Comparison of ENCODE assay signal across 8 cellular contexts in the genomic region with DNA sequence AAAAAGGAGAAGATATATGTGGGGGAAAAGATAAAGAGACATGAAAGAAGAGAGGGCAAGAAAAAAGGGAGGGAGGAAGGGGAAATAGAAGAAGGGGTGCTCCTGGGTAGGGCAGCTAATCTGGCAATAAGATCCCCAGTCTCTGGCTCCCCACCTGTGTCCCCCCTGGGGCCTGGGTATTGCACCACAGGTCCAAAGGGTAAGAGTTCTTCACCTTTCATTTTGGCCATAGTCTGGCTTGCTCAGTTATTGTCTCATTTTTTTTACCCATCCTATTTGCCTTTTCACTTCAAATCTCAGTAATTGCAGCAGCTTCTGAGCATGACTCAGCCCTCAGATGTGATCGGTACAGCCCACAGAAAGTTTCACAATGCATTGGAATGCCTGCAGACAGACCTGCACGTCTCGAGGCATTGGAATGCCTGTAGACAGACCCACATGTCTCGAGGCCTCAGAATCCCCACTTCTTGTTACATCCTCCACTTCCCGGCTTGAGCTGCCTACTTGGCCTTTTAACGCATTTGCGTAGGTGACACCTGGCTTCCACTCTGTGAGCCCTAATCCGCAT.
A peak's percentile ranks its signal among the peaks of the same experiment; 100 is the strongest.
DNase-seq lines count a peak whose midpoint lies in the region; ATAC-seq, FAIRE-seq and TF ChIP-seq lines count a peak whose summit lies in the region.

No MANE protein-coding gene starts in this region.

- H3K4me3 ChIP-seq in A549 (no peak overlapping the region), HCT116 (replicated peaks in 1 of 2; ENCODE audit: low read depth in 1 of 2, low read length in 2 of 2) (0 out of 4 replicates have a peak overlapping the region, but pooled peaks of 1 of the 2 experiments have one; percentile 4)

- peak; percentile 14 to 51; a peak in 3 of 5 replicates for TF ChIP-seq RAD21 in A549 (conservative IDR thresholded peaks at IDR 0.05 in 1 of 2, IDR thresholded peaks at IDR 0.05 in 1 of 2)
- peak; percentile 26; the same call in 1 of the 2 replicates for TF ChIP-seq RAD21 in HCT116 (IDR thresholded peaks at IDR 0.05; ENCODE audit: low read depth)

- H3K27ac ChIP-seq in A549 (peak overlapping the region; percentile 92), HCT116 (ENCODE audit: low read depth, low read length) (no peak overlapping the region), layer of hippocampus (ENCODE audit: low read depth, low read length) (peak overlapping the region; percentile 27)

- intact Hi-C loops in HCT116 (cut with micrococcal nuclease), result loop anchor here (5.0 kb wide), 1 partner anchor 238 kb away; the partner anchor contains the start of gene TSC22D1
- intact Hi-C loops in activated T-helper 2 cell treated with anti-CD3 and anti-CD28 coated beads, Interferon-gamma antibody, Interleukin-2, Interleukin-4, amounts not matched to agents 10 μg/mL and 5 μg/mL and 100 μg/mL, durations not matched to agents 14 hours and 24 hours and 36 hours (cut with micrococcal nuclease), result loop anchor here (1.0 to 5.0 kb wide), 5 partner anchors 48 to 238 kb away; partner anchors contain the start of gene TSC22D1

- H3K4me3 Mint-ChIP-seq in activated T-helper 2 cell treated with anti-CD3 and anti-CD28 coated beads, Interferon-gamma antibody, Interleukin-2, Interleukin-4, amounts not matched to agents 10 μg/mL and 5 μg/mL and 100 μg/mL, durations not matched to agents 14 hours and 24 hours and 36 hours (ENCODE audit: low read depth), result no peak overlapping the region
- no peak overlapping the region for H3K4me3 Mint-ChIP-seq in natural killer cell treated with Interleukin-12 subunit alpha and Interleukin-12 subunit beta and Interleukin-15 and Interleukin-18, amount 100 ng/mL, for 72 hours

- H3K27me3 Mint-ChIP-seq in activated T-helper 2 cell treated with anti-CD3 and anti-CD28 coated beads, Interferon-gamma antibody, Interleukin-2, Interleukin-4, amounts not matched to agents 10 μg/mL and 5 μg/mL and 100 μg/mL, durations not matched to agents 14 hours and 24 hours and 36 hours (ENCODE audit: low read depth), result peaks cover 45% of the 10 kb centered on the region
- H3K27me3 Mint-ChIP-seq in natural killer cell treated with Interleukin-12 subunit alpha and Interleukin-12 subunit beta and Interleukin-15 and Interleukin-18, amount 100 ng/mL, for 72 hours, result peaks cover 8 to 40% of the 10 kb centered on the region in 2 donors

- H3K9me3 Mint-ChIP-seq in activated T-helper 2 cell treated with anti-CD3 and anti-CD28 coated beads, Interferon-gamma antibody, Interleukin-2, Interleukin-4, amounts not matched to agents 10 μg/mL and 5 μg/mL and 100 μg/mL, durations not matched to agents 14 hours and 24 hours and 36 hours, result peaks cover 3% of the 10 kb centered on the region
- no peaks in the 10 kb centered on the region for H3K9me3 Mint-ChIP-seq in natural killer cell treated with Interleukin-12 subunit alpha and Interleukin-12 subunit beta and Interleukin-15 and Interleukin-18, amount 100 ng/mL, for 72 hours

- H3K27ac Mint-ChIP-seq in activated T-helper 2 cell treated with anti-CD3 and anti-CD28 coated beads, Interferon-gamma antibody, Interleukin-2, Interleukin-4, amounts not matched to agents 10 μg/mL and 5 μg/mL and 100 μg/mL, durations not matched to agents 14 hours and 24 hours and 36 hours, result no peak overlapping the region
- H3K27ac Mint-ChIP-seq in natural killer cell treated with Interleukin-12 subunit alpha and Interleukin-12 subunit beta and Interleukin-15 and Interleukin-18, amount 100 ng/mL, for 72 hours, result no peak overlapping the region

- TF ChIP-seq EP300 in A549 (IDR thresholded peaks at IDR 0.05), result peak; percentile 87 to 94

- WGBS in A549 (ENCODE audit: missing lambda C conversion rate), result 21% methylated on average over 8 of the region's 8 CpGs

- H3K4me1 ChIP-seq in A549 (peaks cover 76% of the 10 kb centered on the region), HCT116 (ENCODE audit: control insufficient read depth in 1 of 2, insufficient read depth in 2 of 2, low read length in 2 of 2) (peaks cover 37 to 52% of the 10 kb centered on the region in 2 experiments)

- RAD21 ChIA-PET in HCT116 (lab: Charles Lee; ENCODE audit: low non-redundant PET in 1 of 2, low total read pairs in 2 of 2, uncharacterized antibody in 2 of 2, unreplicated experiment in 2 of 2), result no interaction called here

- POLR2A ChIA-PET in A549 (lab: Yijun Ruan, JAX) (interaction anchor here (1.2 kb wide), 4 partner anchors 101 to 239 kb away, joined by 3 to 6 read pairs (median 5); partner anchors contain the start of gene TSC22D1), HCT116 (lab: Charles Lee) (interaction anchor here (2.1 to 5.4 kb wide), 2 partner anchors 101 to 123 kb away, joined by 7 to 43 read pairs; no protein-coding TSS in a partner anchor)

- H3K9me2 ChIP-seq in HCT116 (ENCODE audit: insufficient read depth), result no peaks in the 10 kb centered on the region

- H3K36me3 ChIP-seq in HCT116 (ENCODE audit: control insufficient read depth in 1 of 2, insufficient read depth in 2 of 2, low read length in 2 of 2), result no peaks in the 10 kb centered on the region

- no peak overlapping the region for H3K9ac ChIP-seq in HCT116 (ENCODE audit: low read length)

- H3K79me2 ChIP-seq in HCT116 (ENCODE audit: insufficient read depth, low read length), result no peaks in the 10 kb centered on the region

- no peak for FAIRE-seq in A549 (lab: Jason Lieb, UNC)

- peak overlapping the region; percentile 74 for H2AFZ ChIP-seq in HCT116 (ENCODE audit: low read depth, low read length, poor library complexity, severe bottlenecking)

- peaks cover 26% of the 10 kb centered on the region for H3K4me1 Mint-ChIP-seq in activated T-helper 2 cell treated with anti-CD3 and anti-CD28 coated beads, Interferon-gamma antibody, Interleukin-2, Interleukin-4, amounts not matched to agents 10 μg/mL and 5 μg/mL and 100 μg/mL, durations not matched to agents 14 hours and 24 hours and 36 hours (ENCODE audit: low read depth)
- peaks cover 4% of the 10 kb centered on the region in 2 donors for H3K4me1 Mint-ChIP-seq in natural killer cell treated with Interleukin-12 subunit alpha and Interleukin-12 subunit beta and Interleukin-15 and Interleukin-18, amount 100 ng/mL, for 72 hours (ENCODE audit: low read depth in 2 of 2)

- BruUV-seq in HCT116 (replicated peaks; lab: Mats Ljungman, UMichigan), result no TSS peak

- H3K27me3 ChIP-seq in HCT116 (ENCODE audit: insufficient read depth, low read length) (no peaks in the 10 kb centered on the region), layer of hippocampus (ENCODE audit: control insufficient read depth, insufficient read depth, low read length) (no peaks in the 10 kb centered on the region)

- ATAC-seq in A549 (peak; percentile 94 to 96), HCT116 (peak; percentile 70), HG03521 (IDR thresholded peaks at IDR 0.05; ENCODE audit: unreplicated experiment) (no peak)
- no peak for ATAC-seq in natural killer cell treated with Interleukin-12 subunit alpha and Interleukin-12 subunit beta and Interleukin-15 and Interleukin-18, amount 100 ng/mL, for 72 hours

- H3K36me3 Mint-ChIP-seq in activated T-helper 2 cell treated with anti-CD3 and anti-CD28 coated beads, Interferon-gamma antibody, Interleukin-2, Interleukin-4, amounts not matched to agents 10 μg/mL and 5 μg/mL and 100 μg/mL, durations not matched to agents 14 hours and 24 hours and 36 hours (ENCODE audit: low read depth), result no peaks in the 10 kb centered on the region
- no peaks in the 10 kb centered on the region for H3K36me3 Mint-ChIP-seq in natural killer cell treated with Interleukin-12 subunit alpha and Interleukin-12 subunit beta and Interleukin-15 and Interleukin-18, amount 100 ng/mL, for 72 hours

- peak; percentile 75 to 87 for DNase-seq in A549 (ENCODE audit: low read depth in 1 of 2, low spot score in 1 of 2)
- peak; percentile 67 for DNase-seq in HCT116 (ENCODE audit: low read depth, low spot score)
- DNase-seq in activated T-helper 2 cell treated with anti-CD3 and anti-CD28 coated beads, Interferon-gamma antibody, Interleukin-2, Interleukin-4, amounts not matched to agents 10 μg/mL and 5 μg/mL and 100 μg/mL, durations not matched to agents 14 hours and 24 hours and 36 hours (ENCODE audit: low spot score), result peak; percentile 10
- no peak for DNase-seq in natural killer cell treated with Interleukin-12 subunit alpha and Interleukin-12 subunit beta and Interleukin-15 and Interleukin-18, amount 100 ng/mL, for 72 hours (ENCODE audit: low spot score)
- no peak for DNase-seq in NCI-H446 treated with DMSO at 0.1 percent for 48 hours (lab: John Stamatoyannopoulos, UW)
- DNase-seq in activated CD4-positive, CD25-positive, alpha-beta regulatory T cell (lab: John Stamatoyannopoulos, UW), result no peak

- H3K4me2 ChIP-seq in A549 (peak overlapping the region; percentile 55), HCT116 (ENCODE audit: low read length) (peak overlapping the region; percentile 55)

- no peaks in the 10 kb centered on the region for H4K20me1 ChIP-seq in HCT116 (ENCODE audit: insufficient read depth)

- no peaks in the 10 kb centered on the region for H3K9me3 ChIP-seq in A549
- no peaks in the 10 kb centered on the region for H3K9me3 ChIP-seq in HCT116 (ENCODE audit: control insufficient read depth in 1 of 2, insufficient read depth in 1 of 2, low read depth in 1 of 2, low read length in 2 of 2)

- TF ChIP-seq POLR2A in A549 (IDR thresholded peaks at IDR 0.05; ENCODE audit: low read length) (no peak), HCT116 (IDR thresholded peaks at IDR 0.05; ENCODE audit: borderline replicate concordance, extremely low read depth, insufficient read depth, insufficient read length) (no peak)

- TF ChIP-seq CTCF in A549 (IDR thresholded peaks at IDR 0.05) (no peak), HCT116 (IDR thresholded peaks at IDR 0.05 in 2 of 3, conservative IDR thresholded peaks at IDR 0.05 in 1 of 3; ENCODE audit: borderline replicate concordance in 1 of 3, insufficient read depth in 1 of 3, low read depth in 2 of 3, low read length in 2 of 3) (no peak)

- CTCF ChIA-PET in A549 (lab: Yijun Ruan, JAX), result interaction anchor here (1.0 to 2.0 kb wide), 3 partner anchors 11 to 333 kb away, joined by 3 to 7 read pairs (median 4); no protein-coding TSS in a partner anchor
- CTCF ChIA-PET in HCT116 (lab: Charles Lee), result interaction anchor here (4.2 kb wide), 1 partner anchor 333 kb away, joined by 39 read pairs; no protein-coding TSS in a partner anchor

TF ChIP-seq in A549, 52 proteins besides CTCF, POLR2A, EP300 and RAD21 (continues in another document):
- TF ChIP-seq CHD4 (IDR thresholded peaks at IDR 0.05; ENCODE audit: borderline replicate concordance), result no peak
- TF ChIP-seq RCOR1 (IDR thresholded peaks at IDR 0.05; ENCODE audit: low read depth, low read length), result no peak
- TF ChIP-seq HOXB5 (CRISPR knock-in tag; IDR thresholded peaks at IDR 0.05), result no peak
- no peak for TF ChIP-seq ZC3H11A (IDR thresholded peaks at IDR 0.05)
- TF ChIP-seq CBX2 (IDR thresholded peaks at IDR 0.05; ENCODE audit: borderline replicate concordance, low read depth), result no peak

TF ChIP-seq in HCT116, 20 proteins besides CTCF, POLR2A, EP300 and RAD21 (continues in another document):
- TF ChIP-seq EGR1 (IDR thresholded peaks at IDR 0.05; ENCODE audit: low read depth) (no peak), SIN3A (IDR thresholded peaks at IDR 0.05; ENCODE audit: low read depth) (no peak; the same call in 1 of the 2 replicates), SRF (IDR thresholded peaks at IDR 0.05; ENCODE audit: low read depth) (peak; percentile 29; the same call in 1 of the 2 replicates), CBX3 (IDR thresholded peaks at IDR 0.05; ENCODE audit: low read depth) (peak; percentile 80; the same call in 1 of the 2 replicates), FOSL1 (IDR thresholded peaks at IDR 0.05; ENCODE audit: low read depth) (peak; percentile 66)

Comparison
In these comparisons a context has a peak if more than half of its experiments do, and no peak if none do; other contexts are left out.
1. ATAC-seq: peak in A549 (2 of 2) and HCT116 (single experiment); none in HG03521 (single experiment) and natural killer cell treated with Interleukin-12 subunit alpha and Interleukin-12 subunit beta and Interleukin-15 and Interleukin-18, amount 100 ng/mL, for 72 hours (0 of 2).
2. DNase-seq: peak in A549 (2 of 2), HCT116 (single experiment) and activated T-helper 2 cell treated with anti-CD3 and anti-CD28 coated beads, Interferon-gamma antibody, Interleukin-2, Interleukin-4, amounts not matched to agents 10 μg/mL and 5 μg/mL and 100 μg/mL, durations not matched to agents 14 hours and 24 hours and 36 hours (single experiment); none in natural killer cell treated with Interleukin-12 subunit alpha and Interleukin-12 subunit beta and Interleukin-15 and Interleukin-18, amount 100 ng/mL, for 72 hours (single experiment), NCI-H446 treated with DMSO at 0.1 percent for 48 hours (single experiment) and activated CD4-positive, CD25-positive, alpha-beta regulatory T cell (0 of 4).
3. Of the 6 proteins assayed by ChIP-seq in both A549 and HCT116: peak only in A549: none; only in HCT116: none; in both: CEBPB, MAX and RAD21; in neither: 3.